20 cellular contexts compared by ENCODE assay signal in the genomic region with DNA sequence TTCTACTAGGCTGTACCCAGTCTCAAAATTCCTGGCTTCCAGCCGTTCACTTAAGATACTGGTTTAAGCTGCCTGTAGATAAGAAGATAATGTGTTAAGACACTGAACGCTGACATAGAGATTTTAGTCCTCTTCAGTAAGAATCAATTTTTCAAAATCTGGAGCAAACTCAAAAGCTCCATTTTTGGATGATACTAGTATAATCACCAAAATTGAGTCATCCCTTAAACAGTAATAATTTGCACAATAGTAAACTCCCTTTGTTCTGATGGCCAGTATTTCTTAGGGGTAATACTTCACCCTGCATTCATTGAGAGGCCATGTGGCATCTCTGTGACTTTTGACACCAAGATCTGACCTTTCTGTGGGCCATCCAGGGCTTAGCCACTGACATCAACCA.
"Had no signal": no experiment of that assay in that cellular context is flagged by ENCODE, and none has a peak within 500 bp of the region (broad histone marks: within the 10 kb centered on the region; RNA-seq: fewer than 3 reads in every experiment).

No MANE protein-coding gene starts in this region.

- H3K4me1 ChIP-seq: adrenal gland, colonic mucosa, prostate gland, thyroid gland, upper lobe of right lung had no signal

- H3K9me3 ChIP-seq: adrenal gland, colonic mucosa, esophagus squamous epithelium, gastrocnemius medialis, ovary, prostate gland, thyroid gland, upper lobe of right lung had no signal

- H3K4me3 ChIP-seq: adrenal gland, colonic mucosa, dorsolateral prefrontal cortex, esophagus squamous epithelium, gastrocnemius medialis, ovary, prostate gland, thyroid gland, upper lobe of right lung had no signal

- H3K36me3 ChIP-seq: adrenal gland, colonic mucosa, esophagus squamous epithelium, gastrocnemius medialis, ovary, prostate gland, thyroid gland, upper lobe of right lung had no signal

- ATAC-seq: naive thymus-derived CD8-positive, alpha-beta T cell; stimulated activated naive CD8-positive, alpha-beta T cell treated with anti-CD3 and anti-CD28 coated beads, Interleukin-15, Interleukin-2, amounts not matched to agents 100 U/mL and 50 U/mL, for 24 hours; upper lobe of right lung had no signal

- H3K27me3 ChIP-seq: adrenal gland, colonic mucosa, esophagus squamous epithelium, gastrocnemius medialis, ovary, thyroid gland, upper lobe of right lung had no signal

- DNase-seq: activated CD4-positive, alpha-beta T cell treated with anti-CD3 and anti-CD28 coated beads for 1 hour; activated CD4-positive, alpha-beta T cell treated with anti-CD3 and anti-CD28 coated beads, Interleukin-2, amount 50 U/mL, for 1 hour; activated naive CD4-positive, alpha-beta T cell; activated T-cell treated with anti-CD3 and anti-CD28 coated beads, Interleukin-2, amount 50 U/mL, for 24 hours; adrenal gland; colonic mucosa; dorsolateral prefrontal cortex; esophagus squamous epithelium; head of caudate nucleus; hypothalamus; naive thymus-derived CD8-positive, alpha-beta T cell; ovary; stimulated activated CD4-positive, alpha-beta T cell treated with anti-CD3 and anti-CD28 coated beads, Interleukin-4, amount 100 ng/mL, for 24 hours; stimulated activated naive CD8-positive, alpha-beta T cell treated with anti-CD3 and anti-CD28 coated beads, Interleukin-15, Interleukin-2, amounts not matched to agents 100 U/mL and 50 U/mL, for 24 hours; substantia nigra; T-helper 9 cell; thyroid gland; upper lobe of right lung had no signal

- H3K27ac ChIP-seq: adrenal gland, colonic mucosa, dorsolateral prefrontal cortex, esophagus squamous epithelium, ovary, prostate gland, thyroid gland, upper lobe of right lung had no signal
